ENCODE assay signal across 1 cellular context in the genomic region with DNA sequence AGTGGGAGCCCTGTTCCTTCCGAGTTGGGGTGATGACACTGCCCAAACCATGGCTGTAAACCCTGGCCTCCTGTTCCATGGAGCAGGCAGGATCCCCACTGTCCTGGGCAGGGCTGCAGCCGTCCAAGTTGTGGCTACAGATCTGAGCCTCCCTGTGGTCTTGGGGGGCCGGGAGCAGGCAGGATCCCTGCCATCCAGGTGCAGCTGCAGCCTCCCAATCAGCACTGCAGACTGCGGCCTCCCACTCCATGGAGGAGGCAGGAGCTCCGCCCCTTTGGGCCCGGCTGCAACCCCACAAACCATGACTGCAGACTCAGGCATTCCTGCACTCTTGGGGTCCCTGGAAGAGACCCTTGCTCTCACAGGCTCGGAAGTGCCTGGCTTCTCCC.
TF ChIP-seq lines count a peak whose summit lies in the region.

No MANE protein-coding gene starts in this region.

TF ChIP-seq in GM23338, 12 proteins besides CTCF, POLR2A, EP300 and RAD21 (continued from another document):
- TF ChIP-seq, protein P1, sequence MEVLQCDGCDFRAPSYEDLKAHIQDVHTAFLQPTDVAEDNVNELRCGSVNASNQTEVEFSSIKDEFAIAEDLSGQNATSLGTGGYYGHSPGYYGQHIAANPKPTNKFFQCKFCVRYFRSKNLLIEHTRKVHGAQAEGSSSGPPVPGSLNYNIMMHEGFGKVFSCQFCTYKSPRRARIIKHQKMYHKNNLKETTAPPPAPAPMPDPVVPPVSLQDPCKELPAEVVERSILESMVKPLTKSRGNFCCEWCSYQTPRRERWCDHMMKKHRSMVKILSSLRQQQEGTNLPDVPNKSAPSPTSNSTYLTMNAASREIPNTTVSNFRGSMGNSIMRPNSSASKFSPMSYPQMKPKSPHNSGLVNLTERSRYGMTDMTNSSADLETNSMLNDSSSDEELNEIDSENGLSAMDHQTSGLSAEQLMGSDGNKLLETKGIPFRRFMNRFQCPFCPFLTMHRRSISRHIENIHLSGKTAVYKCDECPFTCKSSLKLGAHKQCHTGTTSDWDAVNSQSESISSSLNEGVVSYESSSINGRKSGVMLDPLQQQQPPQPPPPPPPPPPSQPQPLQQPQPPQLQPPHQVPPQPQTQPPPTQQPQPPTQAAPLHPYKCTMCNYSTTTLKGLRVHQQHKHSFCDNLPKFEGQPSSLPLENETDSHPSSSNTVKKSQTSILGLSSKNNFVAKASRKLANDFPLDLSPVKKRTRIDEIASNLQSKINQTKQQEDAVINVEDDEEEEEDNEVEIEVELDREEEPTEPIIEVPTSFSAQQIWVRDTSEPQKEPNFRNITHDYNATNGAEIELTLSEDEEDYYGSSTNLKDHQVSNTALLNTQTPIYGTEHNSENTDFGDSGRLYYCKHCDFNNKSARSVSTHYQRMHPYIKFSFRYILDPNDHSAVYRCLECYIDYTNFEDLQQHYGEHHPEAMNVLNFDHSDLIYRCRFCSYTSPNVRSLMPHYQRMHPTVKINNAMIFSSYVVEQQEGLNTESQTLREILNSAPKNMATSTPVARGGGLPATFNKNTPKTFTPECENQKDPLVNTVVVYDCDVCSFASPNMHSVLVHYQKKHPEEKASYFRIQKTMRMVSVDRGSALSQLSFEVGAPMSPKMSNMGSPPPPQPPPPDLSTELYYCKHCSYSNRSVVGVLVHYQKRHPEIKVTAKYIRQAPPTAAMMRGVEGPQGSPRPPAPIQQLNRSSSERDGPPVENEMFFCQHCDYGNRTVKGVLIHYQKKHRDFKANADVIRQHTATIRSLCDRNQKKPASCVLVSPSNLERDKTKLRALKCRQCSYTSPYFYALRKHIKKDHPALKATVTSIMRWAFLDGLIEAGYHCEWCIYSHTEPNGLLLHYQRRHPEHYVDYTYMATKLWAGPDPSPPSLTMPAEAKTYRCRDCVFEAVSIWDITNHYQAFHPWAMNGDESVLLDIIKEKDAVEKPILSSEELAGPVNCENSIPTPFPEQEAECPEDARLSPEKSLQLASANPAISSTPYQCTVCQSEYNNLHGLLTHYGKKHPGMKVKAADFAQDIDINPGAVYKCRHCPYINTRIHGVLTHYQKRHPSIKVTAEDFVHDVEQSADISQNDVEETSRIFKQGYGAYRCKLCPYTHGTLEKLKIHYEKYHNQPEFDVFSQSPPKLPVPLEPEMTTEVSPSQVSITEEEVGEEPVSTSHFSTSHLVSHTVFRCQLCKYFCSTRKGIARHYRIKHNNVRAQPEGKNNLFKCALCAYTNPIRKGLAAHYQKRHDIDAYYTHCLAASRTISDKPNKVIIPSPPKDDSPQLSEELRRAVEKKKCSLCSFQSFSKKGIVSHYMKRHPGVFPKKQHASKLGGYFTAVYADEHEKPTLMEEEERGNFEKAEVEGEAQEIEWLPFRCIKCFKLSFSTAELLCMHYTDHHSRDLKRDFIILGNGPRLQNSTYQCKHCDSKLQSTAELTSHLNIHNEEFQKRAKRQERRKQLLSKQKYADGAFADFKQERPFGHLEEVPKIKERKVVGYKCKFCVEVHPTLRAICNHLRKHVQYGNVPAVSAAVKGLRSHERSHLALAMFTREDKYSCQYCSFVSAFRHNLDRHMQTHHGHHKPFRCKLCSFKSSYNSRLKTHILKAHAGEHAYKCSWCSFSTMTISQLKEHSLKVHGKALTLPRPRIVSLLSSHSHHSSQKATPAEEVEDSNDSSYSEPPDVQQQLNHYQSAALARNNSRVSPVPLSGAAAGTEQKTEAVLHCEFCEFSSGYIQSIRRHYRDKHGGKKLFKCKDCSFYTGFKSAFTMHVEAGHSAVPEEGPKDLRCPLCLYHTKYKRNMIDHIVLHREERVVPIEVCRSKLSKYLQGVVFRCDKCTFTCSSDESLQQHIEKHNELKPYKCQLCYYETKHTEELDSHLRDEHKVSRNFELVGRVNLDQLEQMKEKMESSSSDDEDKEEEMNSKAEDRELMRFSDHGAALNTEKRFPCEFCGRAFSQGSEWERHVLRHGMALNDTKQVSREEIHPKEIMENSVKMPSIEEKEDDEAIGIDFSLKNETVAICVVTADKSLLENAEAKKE (CRISPR knock-in tag; IDR thresholded peaks at IDR 0.05): no peak
TF ChIP-seq in GM23338: peak in this region for 0.
